In genomic region chr1:23380236-23380635, GRCh38 we compare ENCODE assay signal across 2 cellular contexts.
TF ChIP-seq lines count a peak whose summit lies in the region.

No MANE protein-coding gene starts in this region.

TF ChIP-seq in K562, 482 proteins besides CTCF, POLR2A, EP300 and RAD21:
- TF ChIP-seq HDGF (IDR thresholded peaks at IDR 0.05) (0 out of 2 replicates have a peak, but pooled peaks have one; percentile 19), SMARCA5 (IDR thresholded peaks at IDR 0.05) (peak; percentile 61; the same call in 1 of the 2 replicates), MCM3 (IDR thresholded peaks at IDR 0.05) (peak; percentile 33; the same call in 1 of the 2 replicates)
TF ChIP-seq in K562: peak in this region for 3; not testable (repeated sequence) for 479.

TF ChIP-seq in H1, 55 proteins besides CTCF, POLR2A, EP300 and RAD21:
- TF ChIP-seq EZH2 (IDR thresholded peaks at IDR 0.05; ENCODE audit: low read depth, low read length, severe bottlenecking) = peak; percentile 14
